ENCODE assay signal across 10 cellular contexts in the genomic region with DNA sequence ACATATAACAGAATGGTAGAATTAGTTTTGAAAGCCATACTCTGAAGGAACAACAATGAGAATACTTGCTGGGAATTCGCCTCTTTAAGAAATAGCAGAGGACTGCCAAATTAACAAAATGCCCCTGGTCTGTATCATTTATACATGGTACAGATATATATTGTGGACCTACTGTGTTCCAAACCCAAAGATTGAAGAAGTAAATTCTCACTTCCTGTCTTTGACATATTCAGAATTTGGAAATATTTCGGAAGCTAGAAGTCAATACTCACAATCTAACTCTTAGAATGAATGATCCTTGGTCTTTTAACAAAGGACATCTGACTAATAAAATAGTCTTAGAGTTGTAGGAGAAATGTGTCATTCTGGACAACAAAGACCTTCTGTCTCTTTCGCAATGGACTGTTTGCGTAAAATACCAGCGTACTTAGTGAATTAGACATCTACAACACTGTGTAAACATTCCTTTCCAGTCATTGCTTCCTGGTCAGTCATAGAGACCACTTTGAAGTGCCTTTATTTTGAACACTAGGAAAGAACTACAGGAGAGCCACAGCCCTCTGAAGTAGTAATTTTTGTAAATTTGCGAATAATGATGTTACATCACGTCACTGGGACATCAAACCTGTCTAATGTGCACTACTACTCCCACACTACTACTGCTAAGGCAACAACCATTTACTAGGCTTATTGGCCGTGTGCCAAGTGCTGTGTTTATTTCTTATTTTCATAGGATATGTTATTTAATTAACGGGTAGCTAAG.
A peak's percentile ranks its signal among the peaks of the same experiment; 100 is the strongest.
DNase-seq lines count a peak whose midpoint lies in the region; ATAC-seq and TF ChIP-seq lines count a peak whose summit lies in the region.
"Had no signal": no experiment of that assay in that cellular context is flagged by ENCODE, and none has a peak within 500 bp of the region (broad histone marks: within the 10 kb centered on the region; RNA-seq: fewer than 3 reads in every experiment).

No MANE protein-coding gene starts in this region.

- POLR2A ChIA-PET in IMR-90 (lab: Charles Lee; ENCODE audit: unreplicated experiment): no interaction called here

- peak overlapping the region in 1 of 2 experiments; percentile 44; a peak in 2 of 4 replicates for H4K8ac ChIP-seq in IMR-90 (ENCODE audit: low read depth in 2 of 2, low read length in 2 of 2)

- H2AFZ ChIP-seq in IMR-90 (replicated peaks; ENCODE audit: low read length, poor library complexity): no peak overlapping the region

- peak overlapping the region; percentile 81 for H2BK20ac ChIP-seq in IMR-90 (ENCODE audit: low read depth, low read length)

- intact Hi-C loops in IMR-90 (cut with micrococcal nuclease): no loop called here

- peak overlapping the region; percentile 71 for H3K4me2 ChIP-seq in IMR-90 (ENCODE audit: low read depth, low read length)

- in situ Hi-C loops in IMR-90 (cut with MboI; ENCODE audit: low sequenced_read_pairs): no loop called here

- TF ChIP-seq CTCF in IMR-90 (conservative IDR thresholded peaks at IDR 0.05; ENCODE audit: low read depth, low read length) (no peak), suprapubic skin (IDR thresholded peaks at IDR 0.05) (no peak), foreskin fibroblast (IDR thresholded peaks at IDR 0.05; ENCODE audit: low read depth, low read length) (no peak)

- H3K9me3 Mint-ChIP-seq in activated T-helper 17 cell treated with anti-CD3 and anti-CD28 coated beads, Interleukin-2, amount 50 U/mL, for 72 hours: peaks cover 5% of the 10 kb centered on the region

- H2BK15ac ChIP-seq in IMR-90 (ENCODE audit: low read depth, low read length): no peak overlapping the region

- H3K56ac ChIP-seq in IMR-90 (ENCODE audit: extremely low read depth, insufficient read depth, low read length): peak overlapping the region; percentile 65; the same call in 1 of the 2 replicates

- no peaks in the 10 kb centered on the region for H3K27me3 Mint-ChIP-seq in activated T-helper 17 cell treated with anti-CD3 and anti-CD28 coated beads, Interleukin-2, amount 50 U/mL, for 72 hours
- H3K27me3 Mint-ChIP-seq: naive thymus-derived CD8-positive, alpha-beta T cell had no signal

- no peak for TF ChIP-seq EP300 in suprapubic skin (IDR thresholded peaks at IDR 0.05)

- CTCF ChIA-PET in IMR-90 (lab: Yijun Ruan, JAX): interaction anchor here (1.2 kb wide), 1 partner anchor 10 kb away, joined by 3 read pairs; no protein-coding TSS in a partner anchor

- H3K79me1 ChIP-seq in IMR-90 (ENCODE audit: low read depth in 1 of 2, low read length in 2 of 2): no peaks in the 10 kb centered on the region

- no peak for TF ChIP-seq POLR2A in IMR-90 (IDR thresholded peaks at IDR 0.05; ENCODE audit: low read depth, low read length)
- TF ChIP-seq POLR2A in suprapubic skin (IDR thresholded peaks at IDR 0.05): no peak

- H3K4me3 ChIP-seq in IMR-90 (ENCODE audit: insufficient read depth, low read depth, low read length) (no peak overlapping the region), suprapubic skin (no peak overlapping the region), foreskin fibroblast (ENCODE audit: low read depth in 1 of 2, low read length in 2 of 2) (no peak overlapping the region)

- peak overlapping the region; percentile 88; the same call in 1 of the 2 replicates for H3K23ac ChIP-seq in IMR-90 (ENCODE audit: low read depth, low read length)

- BruUV-seq in IMR-90 (replicated peaks; lab: Mats Ljungman, UMichigan): no TSS peak

- H3K27ac ChIP-seq in IMR-90 (ENCODE audit: insufficient read depth, low read length) (no peak overlapping the region), suprapubic skin (no peak overlapping the region)

- dilution Hi-C loops in IMR-90 (cut with HindIII; ENCODE audit: low sequenced_read_pairs, unreplicated experiment): no loop called here

- H3K36me3 Mint-ChIP-seq in activated T-helper 17 cell treated with anti-CD3 and anti-CD28 coated beads, Interleukin-2, amount 50 U/mL, for 72 hours (ENCODE audit: low read depth): no peaks in the 10 kb centered on the region

- TF ChIP-seq RAD21 in IMR-90 (IDR thresholded peaks at IDR 0.05; ENCODE audit: low read length): no peak

- no peaks in the 10 kb centered on the region for H3K27me3 ChIP-seq in IMR-90 (ENCODE audit: control insufficient read depth, insufficient read depth, low read length)
- no peaks in the 10 kb centered on the region for H3K27me3 ChIP-seq in suprapubic skin

- peak overlapping the region; percentile 21; the same call in 1 of the 2 replicates for H4K5ac ChIP-seq in IMR-90 (ENCODE audit: low read depth, low read length)

- no peaks in the 10 kb centered on the region for H3K9me3 ChIP-seq in IMR-90 (ENCODE audit: control insufficient read depth, insufficient read depth, low read length)
- no peaks in the 10 kb centered on the region for H3K9me3 ChIP-seq in suprapubic skin

- WGBS in IMR-90 (ENCODE audit: extremely low coverage in 2 of 2, insufficient read length in 1 of 2), 2 experiments: 13% methylated on average over 3 of the region's 9 CpGs; no CpG with 5 or more reads in 1 of the 2 experiments
- 74% methylated on average over 9 of the region's 9 CpGs for WGBS in suprapubic skin

- no peaks in the 10 kb centered on the region for H3K9me1 ChIP-seq in IMR-90 (ENCODE audit: insufficient read depth, low read length)

- H2BK5ac ChIP-seq in IMR-90 (ENCODE audit: low read depth, low read length, poor library complexity, severe bottlenecking): peak overlapping the region; percentile 97

- H4K91ac ChIP-seq in IMR-90 (ENCODE audit: insufficient read depth, low read depth, low read length): peak overlapping the region; percentile 67; the same call in 1 of the 2 replicates

- no peak overlapping the region for H2AK9ac ChIP-seq in IMR-90 (replicated peaks; ENCODE audit: low read depth, low read length, poor library complexity)

- H3K4me1 Mint-ChIP-seq in activated T-helper 17 cell treated with anti-CD3 and anti-CD28 coated beads, Interleukin-2, amount 50 U/mL, for 72 hours: no peaks in the 10 kb centered on the region
- H3K4me1 Mint-ChIP-seq: naive thymus-derived CD8-positive, alpha-beta T cell had no signal

- H3K4me3 Mint-ChIP-seq in activated T-helper 17 cell treated with anti-CD3 and anti-CD28 coated beads, Interleukin-2, amount 50 U/mL, for 72 hours: no peak overlapping the region
- H3K4me3 Mint-ChIP-seq: naive thymus-derived CD8-positive, alpha-beta T cell had no signal

- H3K9ac ChIP-seq in IMR-90 (ENCODE audit: low read depth, low read length): no peak overlapping the region; the same call in 1 of the 2 replicates

- peak; percentile 95 for ATAC-seq in IMR-90 (ENCODE audit: low read depth)
- ATAC-seq in activated T-helper 17 cell treated with anti-CD3 and anti-CD28 coated beads, Interleukin-2, amount 50 U/mL, for 72 hours (replicated peaks): no peak
- ATAC-seq: naive thymus-derived CD8-positive, alpha-beta T cell had no signal

- H3K14ac ChIP-seq in IMR-90 (replicated peaks; ENCODE audit: low read depth, low read length): 0 out of 2 replicates have a peak overlapping the region, but pooled peaks have one; percentile 46

- no peaks in the 10 kb centered on the region; the same call in 1 of the 2 replicates for H3K4me1 ChIP-seq in IMR-90 (ENCODE audit: control insufficient read depth, insufficient read depth, low read length)
- H3K4me1 ChIP-seq in suprapubic skin: no peaks in the 10 kb centered on the region

- H3K4ac ChIP-seq in IMR-90 (ENCODE audit: low read depth, low read length): peak overlapping the region; percentile 59; the same call in 1 of the 2 replicates

- peak; percentile 97 for DNase-seq in IMR-90
- DNase-seq in SW480 (ENCODE audit: low spot score): peak; percentile 94
- DNase-seq in foreskin melanocyte: peak; percentile 98
- DNase-seq in stromal cell of bone marrow (ENCODE audit: low read depth): peak; percentile 63
- DNase-seq in suprapubic skin (ENCODE audit: low spot score in 2 of 2): no peak
- DNase-seq in foreskin fibroblast: no peak
- DNase-seq: naive thymus-derived CD8-positive, alpha-beta T cell; NCI-H82; T-helper 2 cell had no signal

- H4K20me1 ChIP-seq in IMR-90 (ENCODE audit: insufficient read depth, low read length): no peaks in the 10 kb centered on the region

- H2BK120ac ChIP-seq in IMR-90 (ENCODE audit: low read depth, low read length): peak overlapping the region; percentile 79

- no peak overlapping the region for H3K27ac Mint-ChIP-seq in activated T-helper 17 cell treated with anti-CD3 and anti-CD28 coated beads, Interleukin-2, amount 50 U/mL, for 72 hours
- H3K27ac Mint-ChIP-seq: naive thymus-derived CD8-positive, alpha-beta T cell had no signal

- peak overlapping the region; percentile 95; the same call in 1 of the 2 replicates for H3K18ac ChIP-seq in IMR-90 (ENCODE audit: low read depth, low read length)

- H3K36me3 ChIP-seq in IMR-90 (ENCODE audit: control insufficient read depth, insufficient read depth, low read length) (no peaks in the 10 kb centered on the region), suprapubic skin (no peaks in the 10 kb centered on the region)

- 0 out of 2 replicates have a peak overlapping the region, but pooled peaks have one; percentile 84 for H2AK5ac ChIP-seq in IMR-90 (ENCODE audit: low read depth, low read length)

TF ChIP-seq in IMR-90, 13 proteins besides CTCF, POLR2A, EP300 and RAD21 (continues in another document):
- TF ChIP-seq CHD1 (IDR thresholded peaks at IDR 0.05; ENCODE audit: low read depth, low read length) (no peak; the same call in 1 of the 2 replicates), FOS (IDR thresholded peaks at IDR 0.05; ENCODE audit: low read depth, low read length) (peak; percentile 76), MXI1 (IDR thresholded peaks at IDR 0.05; ENCODE audit: borderline replicate concordance, low read depth, low read length) (no peak), RFX5 (IDR thresholded peaks at IDR 0.05; ENCODE audit: low read depth, low read length) (no peak), NFE2L2 (IDR thresholded peaks at IDR 0.05; ENCODE audit: low read depth, low read length) (no peak), MAFK (IDR thresholded peaks at IDR 0.05; ENCODE audit: low read depth, low read length) (no peak), SMC3 (IDR thresholded peaks at IDR 0.05; ENCODE audit: low read depth, low read length) (no peak), RCOR1 (IDR thresholded peaks at IDR 0.05; ENCODE audit: insufficient replicate concordance, low read length) (peak; percentile 42), CEBPB (IDR thresholded peaks at IDR 0.05; ENCODE audit: low read depth, low read length) (peak; percentile 99)
- TF ChIP-seq, protein P1, sequence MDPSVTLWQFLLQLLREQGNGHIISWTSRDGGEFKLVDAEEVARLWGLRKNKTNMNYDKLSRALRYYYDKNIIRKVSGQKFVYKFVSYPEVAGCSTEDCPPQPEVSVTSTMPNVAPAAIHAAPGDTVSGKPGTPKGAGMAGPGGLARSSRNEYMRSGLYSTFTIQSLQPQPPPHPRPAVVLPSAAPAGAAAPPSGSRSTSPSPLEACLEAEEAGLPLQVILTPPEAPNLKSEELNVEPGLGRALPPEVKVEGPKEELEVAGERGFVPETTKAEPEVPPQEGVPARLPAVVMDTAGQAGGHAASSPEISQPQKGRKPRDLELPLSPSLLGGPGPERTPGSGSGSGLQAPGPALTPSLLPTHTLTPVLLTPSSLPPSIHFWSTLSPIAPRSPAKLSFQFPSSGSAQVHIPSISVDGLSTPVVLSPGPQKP (IDR thresholded peaks at IDR 0.05; ENCODE audit: borderline replicate concordance, low read depth, low read length): no peak

Comparison
In these comparisons a context has a peak if more than half of its experiments do, and no peak if none do; other contexts are left out.
1. DNase-seq: peak in IMR-90 (single experiment), SW480 (single experiment), foreskin melanocyte (single experiment) and stromal cell of bone marrow (single experiment); none in suprapubic skin (0 of 2) and foreskin fibroblast (0 of 2).